In the genomic region with DNA sequence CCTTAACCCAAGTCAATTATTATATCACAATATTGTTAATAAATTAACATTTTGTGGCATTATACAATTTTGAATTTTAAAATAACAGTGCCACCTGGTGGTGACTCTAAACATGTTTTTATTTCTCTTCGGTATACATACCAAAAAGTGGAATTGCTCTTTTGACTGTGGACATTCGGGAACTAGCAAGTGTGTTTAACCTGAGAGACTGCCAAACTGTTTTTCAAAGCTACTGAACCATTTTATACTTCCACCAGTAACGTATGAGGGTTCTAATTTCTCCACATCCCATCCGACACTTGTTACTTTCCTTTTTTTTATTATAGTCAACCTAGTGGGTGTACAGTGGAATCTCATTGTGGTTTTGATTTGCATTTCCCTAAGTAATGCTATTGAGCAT, we compare ENCODE assay signal across 8 cellular contexts. TPM values are rescaled to one million over a fixed set of nuclear protein-coding genes. Genes with fewer than 3 reads are reported as not detected.
A peak's percentile ranks its signal among the peaks of the same experiment; 100 is the strongest.
DNase-seq lines count a peak whose midpoint lies in the region; ATAC-seq and TF ChIP-seq lines count a peak whose summit lies in the region.

No MANE protein-coding gene starts in this region.

- H3K27ac Mint-ChIP-seq in activated CD4-positive, alpha-beta memory T cell treated with anti-CD3 and anti-CD28 coated beads for 36 hours = no peak overlapping the region

- peak; percentile 81 for ATAC-seq in sciatic nerve
- no peak for ATAC-seq in GM18858 (IDR thresholded peaks at IDR 0.05; ENCODE audit: unreplicated experiment)

- POLR2A ChIA-PET in SK-N-SH (lab: Yijun Ruan, JAX) = no interaction called here
- POLR2A ChIA-PET in activated CD4-positive, alpha-beta memory T cell treated with anti-CD3 and anti-CD28 coated beads for 36 hours (lab: Charles Lee) = no interaction called here

- H3K27me3 ChIP-seq in SK-N-SH (ENCODE audit: insufficient read depth) = no peaks in the 10 kb centered on the region

- TF ChIP-seq CTCF in SK-N-SH (IDR thresholded peaks at IDR 0.05) = peak; percentile 72
- peak; percentile 40 for TF ChIP-seq CTCF in fibroblast of villous mesenchyme (IDR thresholded peaks at IDR 0.05; ENCODE audit: insufficient read depth, low read depth, low read length)

- no peak overlapping the region for H3K4me3 Mint-ChIP-seq in activated CD4-positive, alpha-beta memory T cell treated with anti-CD3 and anti-CD28 coated beads for 36 hours

- H2AFZ ChIP-seq in SK-N-SH (ENCODE audit: low read depth) = no peak overlapping the region

- intact Hi-C loops in sciatic nerve (cut with DNase I) = no loop called here
- intact Hi-C loops in activated CD4-positive, alpha-beta memory T cell treated with anti-CD3 and anti-CD28 coated beads for 36 hours (cut with micrococcal nuclease) = loop anchor here (1.0 to 5.0 kb wide), 3 partner anchors 27 to 601 kb away; no protein-coding TSS in a partner anchor

- H3K9me3 Mint-ChIP-seq in activated CD4-positive, alpha-beta memory T cell treated with anti-CD3 and anti-CD28 coated beads for 36 hours = peaks cover 7% of the 10 kb centered on the region

- WGBS in SK-N-SH (ENCODE audit: low lambda C conversion rate) = 27% methylated on average over 4 of the region's 4 CpGs

- H3K4me1 ChIP-seq in SK-N-SH (ENCODE audit: control insufficient read depth in 1 of 2, insufficient read depth in 2 of 2, low read depth in 1 of 2, low read length in 1 of 2) = no peaks in the 10 kb centered on the region

- no peaks in the 10 kb centered on the region for H4K20me1 ChIP-seq in SK-N-SH (ENCODE audit: insufficient read depth)

- no peaks in the 10 kb centered on the region for H3K9me2 ChIP-seq in SK-N-SH

- H3K36me3 Mint-ChIP-seq in activated CD4-positive, alpha-beta memory T cell treated with anti-CD3 and anti-CD28 coated beads for 36 hours = peaks cover 3% of the 10 kb centered on the region

- no peak overlapping the region for H3K27ac ChIP-seq in SK-N-SH (ENCODE audit: low read depth in 2 of 2, low read length in 1 of 2)

- no peaks in the 10 kb centered on the region for H3K79me2 ChIP-seq in SK-N-SH (ENCODE audit: insufficient read depth)

- H3K27me3 Mint-ChIP-seq in activated CD4-positive, alpha-beta memory T cell treated with anti-CD3 and anti-CD28 coated beads for 36 hours = peaks cover 7% of the 10 kb centered on the region

- no peaks in the 10 kb centered on the region for H3K36me3 ChIP-seq in SK-N-SH (replicated peaks in 1 of 2; ENCODE audit: control insufficient read depth in 1 of 2, insufficient read depth in 2 of 2, low read length in 1 of 2)

- H3F3A ChIP-seq in SK-N-SH (replicated peaks; ENCODE audit: insufficient read depth) = peaks cover 5% of the 10 kb centered on the region

- DNase-seq in DMS53 treated with DMSO at 0.1 percent for 48 hours (lab: John Stamatoyannopoulos, UW; ENCODE audit: unreplicated experiment) = peak; percentile 46
- DNase-seq in Kasumi-1 (lab: John Stamatoyannopoulos, UW) = peak; percentile 42 to 70
- peak; percentile 18 for DNase-seq in SK-N-SH
- DNase-seq in fibroblast of villous mesenchyme (ENCODE audit: low read depth) = peak; percentile 60
- no peak for DNase-seq in sciatic nerve (ENCODE audit: low spot score)
- DNase-seq in NK-92 (lab: John Stamatoyannopoulos, UW; ENCODE audit: unreplicated experiment) = no peak
- DNase-seq in activated CD4-positive, alpha-beta memory T cell treated with anti-CD3 and anti-CD28 coated beads for 36 hours = no peak

- peaks cover 10% of the 10 kb centered on the region for H3K4me1 Mint-ChIP-seq in activated CD4-positive, alpha-beta memory T cell treated with anti-CD3 and anti-CD28 coated beads for 36 hours (ENCODE audit: low read depth)

- CTCF ChIA-PET in SK-N-SH (lab: Yijun Ruan, JAX) = interaction anchor here (0.6 to 6.0 kb wide), 43 partner anchors 8 to 610 kb away, joined by 3 to 63 read pairs (median 4); a partner anchor contains a TSS
- CTCF ChIA-PET in activated CD4-positive, alpha-beta memory T cell treated with anti-CD3 and anti-CD28 coated beads for 36 hours (lab: Charles Lee) = interaction anchor here (0.7 to 5.0 kb wide), 32 partner anchors 9 to 1296 kb away, joined by 3 to 118 read pairs (median 5); a partner anchor contains a TSS

- no peaks in the 10 kb centered on the region for H3K9me3 ChIP-seq in SK-N-SH

- peak; percentile 78 for TF ChIP-seq RAD21 in SK-N-SH (IDR thresholded peaks at IDR 0.05; ENCODE audit: low read length)

- TF ChIP-seq EP300 in SK-N-SH (IDR thresholded peaks at IDR 0.05; ENCODE audit: borderline replicate concordance in 1 of 2, low read depth in 1 of 2, low read length in 1 of 2) = no peak

- no peak overlapping the region for H3K4me2 ChIP-seq in SK-N-SH

- H3K4me3 ChIP-seq in SK-N-SH (ENCODE audit: low read depth in 2 of 2, low read length in 1 of 2) (no peak overlapping the region), fibroblast of villous mesenchyme (ENCODE audit: low read depth, low read length) (no peak overlapping the region)

- no peak overlapping the region for H3K9ac ChIP-seq in SK-N-SH

TF ChIP-seq in SK-N-SH, 30 proteins besides CTCF, POLR2A, EP300 and RAD21:
- TF ChIP-seq RCOR1 (IDR thresholded peaks at IDR 0.05; ENCODE audit: low read length) = no peak
- TF ChIP-seq MEF2A (IDR thresholded peaks at IDR 0.05; ENCODE audit: borderline replicate concordance, low read depth) = no peak
- peak; percentile 64 for TF ChIP-seq SMC3 (IDR thresholded peaks at IDR 0.05; ENCODE audit: low read depth, low read length)
- TF ChIP-seq NFIC (IDR thresholded peaks at IDR 0.05; ENCODE audit: borderline replicate concordance) = no peak
- TF ChIP-seq SIN3A (IDR thresholded peaks at IDR 0.05; ENCODE audit: borderline replicate concordance, low read depth, low read length) = no peak
- no peak for TF ChIP-seq NRF1 (IDR thresholded peaks at IDR 0.05; ENCODE audit: low read depth, low read length)
- no peak for TF ChIP-seq RXRA (IDR thresholded peaks at IDR 0.05; ENCODE audit: borderline replicate concordance, low read depth)
- no peak for TF ChIP-seq TCF12 (IDR thresholded peaks at IDR 0.05)

RNA-seq across cellular contexts. Expression of a gene that starts 18.3 kb away (rescaled TPM):
- polyA plus RNA-seq in SK-N-SH (2012; rRNA removed) = 14.4 and 22.9 TPM in 2 replicates
- polyA plus RNA-seq in SK-N-SH (2012; cell fraction: cytosol; rRNA removed) = 26.0 and 26.7 TPM in 2 replicates
- polyA plus RNA-seq in SK-N-SH (2012; cell fraction: nucleus; rRNA removed) = 7.3 and 13.8 TPM in 2 replicates
- total RNA-seq in fibroblast of villous mesenchyme (29.3 and 55.3 TPM in 2 replicates), sciatic nerve (32.1 TPM)
- 10 to 100 TPM; 24.8 to 26.3 TPM for total RNA-seq in activated CD4-positive, alpha-beta memory T cell treated with anti-CD3 and anti-CD28 coated beads for 36 hours

RNA-seq across cellular contexts. Expression of a gene that starts 28.2 kb away (rescaled TPM):
- 6.1 and 7.5 TPM in 2 replicates for polyA plus RNA-seq in SK-N-SH (2012; rRNA removed)
- polyA plus RNA-seq in SK-N-SH (2012; cell fraction: cytosol; rRNA removed) = 8.5 and 8.7 TPM in 2 replicates
- polyA plus RNA-seq in SK-N-SH (2012; cell fraction: nucleus; rRNA removed) = 11.6 and 33.9 TPM in 2 replicates
- total RNA-seq in fibroblast of villous mesenchyme (30.3 and 57.0 TPM in 2 replicates), sciatic nerve (61.7 TPM)
- total RNA-seq in activated CD4-positive, alpha-beta memory T cell treated with anti-CD3 and anti-CD28 coated beads for 36 hours = 10 to 100 TPM; 87.2 to 92.3 TPM

Comparison
In these comparisons a context has a peak if more than half of its experiments do, and no peak if none do; other contexts are left out.
1. DNase-seq: peak in DMS53 treated with DMSO at 0.1 percent for 48 hours (single experiment), Kasumi-1 (2 of 2), SK-N-SH (single experiment) and fibroblast of villous mesenchyme (single experiment); none in sciatic nerve (single experiment), NK-92 (single experiment) and activated CD4-positive, alpha-beta memory T cell treated with anti-CD3 and anti-CD28 coated beads for 36 hours (single experiment).